Comparison of ENCODE assay signal across 25 cellular contexts in the genomic region with DNA sequence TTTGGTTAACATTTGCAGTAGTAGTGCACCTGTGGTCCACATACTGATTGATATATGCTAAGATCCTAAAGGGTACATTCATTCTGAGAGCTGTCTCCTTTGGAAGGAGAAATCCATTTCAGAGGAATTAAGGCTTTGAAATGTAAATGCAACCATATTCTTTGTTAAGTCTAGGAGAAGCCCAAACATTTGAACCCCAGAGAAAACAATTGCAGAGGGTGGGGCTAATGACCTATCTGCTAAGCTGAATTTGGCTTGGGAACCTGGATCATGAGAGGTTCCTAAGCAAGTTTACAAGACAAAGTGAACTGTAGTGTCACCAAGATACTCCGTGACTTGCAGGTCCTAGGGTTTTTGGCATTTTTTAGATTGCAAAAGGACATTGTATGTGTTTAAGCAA.
"Had no signal": no experiment of that assay in that cellular context is flagged by ENCODE, and none has a peak within 500 bp of the region (broad histone marks: within the 10 kb centered on the region; RNA-seq: fewer than 3 reads in every experiment).

No MANE protein-coding gene starts in this region.

- H3K9ac ChIP-seq: KMS-11 had no signal

- DNase-seq: Kasumi-1, MM.1S, NCI-H1092 treated with DMSO at 0.1 percent for 48 hours, NCI-H1436, NCI-H187, NCI-H2029, NCI-H2081 treated with DMSO at 0.1 percent for 48 hours, NCI-H2171, NCI-H226, NCI-H446, NCI-H510A, NCI-H524 treated with DMSO at 0.1 percent for 48 hours, NCI-H69, NCI-H774, PC-3, SHP77 treated with DMSO at 0.1 percent for 48 hours, SW 1271, T-cell had no signal

- ATAC-seq: K562, Panc1, PC-3, T-cell had no signal

- H3K27ac ChIP-seq: KMS-11, RWPE1, SJSA1, SK-N-MC had no signal

- H3K27me3 Mint-ChIP-seq: IgD-negative memory B cell had no signal

- H3K4me1 Mint-ChIP-seq: IgD-negative memory B cell, T-cell had no signal

- H3K9me3 Mint-ChIP-seq: IgD-negative memory B cell, T-cell had no signal

- H3K4me3 Mint-ChIP-seq: IgD-negative memory B cell, T-cell had no signal

- H3K4me2 ChIP-seq: KMS-11 had no signal

- H3K27ac Mint-ChIP-seq: IgD-negative memory B cell, T-cell had no signal

- H3K4me3 ChIP-seq: K562, SJSA1, SK-N-MC had no signal

- H3K27me3 ChIP-seq: SJSA1 had no signal

- H3K9me3 ChIP-seq: SJSA1 had no signal

- H3K36me3 ChIP-seq: SJSA1 had no signal
